ENCODE assay signal across 7 cellular contexts in the genomic region with DNA sequence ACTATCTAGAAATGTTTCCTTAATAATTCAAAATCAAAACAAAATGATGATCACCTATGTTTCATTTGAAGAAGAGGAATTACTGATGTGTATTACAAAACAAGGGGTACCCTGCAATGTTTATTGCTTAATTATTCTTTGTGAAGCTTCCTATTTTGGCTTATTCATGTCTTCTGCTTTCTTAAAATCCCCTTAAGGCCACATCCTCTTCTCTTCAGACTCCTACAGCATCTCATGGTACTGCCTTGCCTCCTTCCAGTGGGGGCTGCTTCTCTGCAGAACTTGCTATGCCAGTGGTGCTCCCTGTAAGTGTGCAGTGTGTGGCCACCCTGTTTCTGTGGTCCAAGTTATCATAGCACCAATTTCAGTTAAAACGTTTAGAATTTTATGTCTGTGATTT. TPM values are rescaled to one million over a fixed set of nuclear protein-coding genes. Genes with fewer than 3 reads are reported as not detected.
DNase-seq lines count a peak whose midpoint lies in the region; ATAC-seq and TF ChIP-seq lines count a peak whose summit lies in the region.

No MANE protein-coding gene starts in this region.

- POLR2A ChIA-PET in Panc1 (lab: Charles Lee): no interaction called here

- CTCF ChIA-PET in Panc1 (lab: Charles Lee): no interaction called here
- CTCF ChIA-PET in Calu3 (lab: Charles Lee): no interaction called here

- H3K27ac ChIP-seq in Panc1 (ENCODE audit: low read length): no peak overlapping the region

- TF ChIP-seq CTCF in Panc1 (IDR thresholded peaks at IDR 0.05) (no peak), nephron (IDR thresholded peaks at IDR 0.05; ENCODE audit: unreplicated experiment in 3 of 3) (no peak), Calu3 (IDR thresholded peaks at IDR 0.05; ENCODE audit: unreplicated experiment) (no peak)

- H3K9me3 ChIP-seq in Panc1 (ENCODE audit: control insufficient read depth, insufficient read depth, low read depth, low read length): no peaks in the 10 kb centered on the region

- no peaks in the 10 kb centered on the region for H3K27me3 ChIP-seq in Panc1 (ENCODE audit: control insufficient read depth, insufficient read depth, low read length)

- no peaks in the 10 kb centered on the region for H3K27me3 Mint-ChIP-seq in nephron (ENCODE audit: low read depth)
- H3K27me3 Mint-ChIP-seq in Calu3 (ENCODE audit: unreplicated experiment): no peaks in the 10 kb centered on the region

- in situ Hi-C loops in Panc1 (cut with HindIII; ENCODE audit: low pct_unique_long_range_greater_than_20kb, low sequenced_read_pairs): no loop called here

- no peaks in the 10 kb centered on the region for H3K9me3 Mint-ChIP-seq in nephron
- H3K9me3 Mint-ChIP-seq in Calu3 (ENCODE audit: low read depth, unreplicated experiment): no peaks in the 10 kb centered on the region

- H3K36me3 ChIP-seq in Panc1 (ENCODE audit: control insufficient read depth, insufficient read depth, low read length): no peaks in the 10 kb centered on the region

- no peaks in the 10 kb centered on the region; the same call in 1 of the 2 replicates for H3K4me1 ChIP-seq in Panc1 (ENCODE audit: control insufficient read depth, insufficient read depth, low read length)

- no peaks in the 10 kb centered on the region for H3K36me3 Mint-ChIP-seq in nephron (ENCODE audit: low read depth)
- H3K36me3 Mint-ChIP-seq in Calu3 (ENCODE audit: insufficient read depth, unreplicated experiment): no peaks in the 10 kb centered on the region

- H3K4me3 ChIP-seq in Panc1 (ENCODE audit: low read depth in 2 of 2, low read length in 2 of 2): no peak overlapping the region

- H3K27ac Mint-ChIP-seq in nephron: peak overlapping the region in 2 of 3 experiments; percentile 31 to 44
- no peak overlapping the region for H3K27ac Mint-ChIP-seq in Calu3 (ENCODE audit: unreplicated experiment)

- BruUV-seq in Panc1 (replicated peaks; lab: Mats Ljungman, UMichigan): no TSS peak
- no TSS peak for BruUV-seq in Calu3 (replicated peaks; lab: Mats Ljungman, UMichigan)

- intact Hi-C loops in Panc1 (cut with micrococcal nuclease; ENCODE audit: unreplicated experiment) (no loop called here), Calu3 (cut with micrococcal nuclease; ENCODE audit: unreplicated experiment) (no loop called here)

- peaks cover 14% of the 10 kb centered on the region for H3K4me1 Mint-ChIP-seq in nephron
- H3K4me1 Mint-ChIP-seq in Calu3 (ENCODE audit: low read depth, unreplicated experiment): peaks cover 9% of the 10 kb centered on the region

- ATAC-seq in GM19035 (IDR thresholded peaks at IDR 0.05; ENCODE audit: unreplicated experiment) (peak; percentile 58), HG02852 (IDR thresholded peaks at IDR 0.05; ENCODE audit: unreplicated experiment) (peak; percentile 66), Panc1 (0 out of 2 replicates have a peak, but pooled peaks have one; percentile 53)

- DNase-seq in Panc1 (ENCODE audit: low read depth, low spot score) (no peak), Calu3 (no peak), NCI-H345 treated with DMSO at 0.1 percent for 48 hours (lab: John Stamatoyannopoulos, UW; ENCODE audit: unreplicated experiment) (no peak), NCI-H748 (lab: John Stamatoyannopoulos, UW; ENCODE audit: unreplicated experiment) (no peak)

- H3K4me3 Mint-ChIP-seq in nephron: no peak overlapping the region
- no peak overlapping the region for H3K4me3 Mint-ChIP-seq in Calu3 (ENCODE audit: low read depth, unreplicated experiment)

RNA-seq across cellular contexts. Expression of a gene that starts 35.0 kb away (rescaled TPM):
- total RNA-seq in Panc1 (2021; ENCODE audit: unreplicated experiment) (1.2 TPM), Calu3 (2022) (4.8 and 8.8 TPM in 2 replicates)
- 1.1 TPM for polyA plus RNA-seq in Panc1 (2012; ENCODE audit: insufficient read length)

RNA-seq across cellular contexts. Expression of a gene that starts 42.2 kb away (rescaled TPM):
- total RNA-seq in Panc1 (2021; ENCODE audit: unreplicated experiment) (not detected), Calu3 (2022) (0.14 TPM in 1 of 2 replicates, not detected in the other)
- not detected for polyA plus RNA-seq in Panc1 (2012; ENCODE audit: insufficient read length)
